ENCODE assay signal across 9 cellular contexts in the genomic region with DNA sequence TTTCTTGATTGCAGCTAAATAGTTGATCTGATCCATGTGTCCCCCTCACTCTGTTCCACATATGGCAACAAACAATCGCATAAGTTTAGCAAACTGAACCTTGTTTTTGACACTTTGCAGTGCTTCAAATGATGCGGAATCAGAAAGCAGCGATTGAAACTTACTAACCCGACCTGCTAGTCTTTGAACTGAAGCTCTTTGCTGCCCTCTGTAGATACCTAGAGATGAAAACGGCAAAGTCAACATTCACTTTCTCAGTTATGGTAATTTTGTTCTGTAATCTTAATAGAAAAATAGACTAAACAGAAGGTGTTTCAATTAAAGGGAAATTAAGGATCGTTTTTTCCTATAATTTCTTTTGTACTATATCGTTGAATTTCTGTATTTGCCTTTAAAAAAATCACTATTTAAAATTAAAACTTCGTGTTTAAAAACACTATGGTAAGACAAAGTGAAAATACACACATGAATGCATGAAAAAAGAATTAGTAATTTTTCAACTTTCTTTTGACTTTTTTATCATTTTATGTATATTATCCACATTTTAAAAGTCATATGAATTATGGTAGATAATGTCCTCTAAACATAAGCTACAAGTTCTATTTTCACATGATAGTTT.
DNase-seq lines count a peak whose midpoint lies in the region; ATAC-seq and TF ChIP-seq lines count a peak whose summit lies in the region.
"Had no signal": no experiment of that assay in that cellular context is flagged by ENCODE, and none has a peak within 500 bp of the region (broad histone marks: within the 10 kb centered on the region; RNA-seq: fewer than 3 reads in every experiment).

No MANE protein-coding gene starts in this region.

- DNase-seq in CD1c-positive myeloid dendritic cell (ENCODE audit: extremely low spot score), result peak; percentile 6
- peak; percentile 40 for DNase-seq in NCI-H2196 (lab: John Stamatoyannopoulos, UW; ENCODE audit: unreplicated experiment)
- DNase-seq in ascending aorta (ENCODE audit: low spot score in 2 of 2), result no peak
- peak; percentile 79 for DNase-seq in inferior parietal cortex (ENCODE audit: extremely low spot score)
- DNase-seq in aorta, result no peak
- DNase-seq in effector memory CD8-positive, alpha-beta T cell, result no peak
- DNase-seq: upper lobe of left lung had no signal

- no peaks in the 10 kb centered on the region for H3K36me3 ChIP-seq in HEK293 (ENCODE audit: control insufficient read depth in 2 of 2, insufficient read depth in 1 of 2, low read length in 2 of 2)
- H3K36me3 ChIP-seq in ascending aorta, result no peaks in the 10 kb centered on the region
- H3K36me3 ChIP-seq in aorta (ENCODE audit: control insufficient read depth in 1 of 2, insufficient read depth in 2 of 2, low read length in 1 of 2), result no peaks in the 10 kb centered on the region
- H3K36me3 ChIP-seq: upper lobe of left lung had no signal

- ATAC-seq in aorta (ENCODE audit: low FRiP score), result peak; percentile 69
- ATAC-seq in GM19324 (IDR thresholded peaks at IDR 0.05; ENCODE audit: low FRiP score, unreplicated experiment), result no peak
- ATAC-seq in effector memory CD8-positive, alpha-beta T cell (replicated peaks), result no peak

- intact Hi-C loops in ascending aorta (cut with DNase I) (loop anchor here (1.0 to 10.0 kb wide), 4 partner anchors 664 to 1232 kb away; no protein-coding TSS in a partner anchor), aorta (cut with DNase I) (loop anchor here (5.0 to 10.0 kb wide), 5 partner anchors 662 to 1155 kb away; no protein-coding TSS in a partner anchor)

- POLR2A ChIA-PET in HEK293 (lab: Yijun Ruan, JAX), result no interaction called here

- no peak overlapping the region for H3K27ac Mint-ChIP-seq in effector memory CD8-positive, alpha-beta T cell

- no peak overlapping the region for H3K4me3 Mint-ChIP-seq in effector memory CD8-positive, alpha-beta T cell

- no peaks in the 10 kb centered on the region for H3K27me3 ChIP-seq in ascending aorta
- no peaks in the 10 kb centered on the region for H3K27me3 ChIP-seq in aorta (ENCODE audit: control insufficient read depth in 1 of 2, insufficient read depth in 2 of 2, low read length in 1 of 2)
- H3K27me3 ChIP-seq: upper lobe of left lung had no signal

- 8 to 9% methylated on average over 8 of the region's 8 CpGs for WGBS in aorta, 2 donors

- CTCF ChIA-PET in HEK293 (lab: Yijun Ruan, JAX), result interaction anchor here (0.7 to 2.5 kb wide), 11 partner anchors 8 to 1043 kb away, joined by 3 to 6 read pairs (median 3); no protein-coding TSS in a partner anchor

- no peaks in the 10 kb centered on the region for H3K9me3 ChIP-seq in HEK293 (ENCODE audit: control insufficient read depth, insufficient read depth, low read depth, low read length)
- no peaks in the 10 kb centered on the region for H3K9me3 ChIP-seq in ascending aorta
- H3K9me3 ChIP-seq in aorta (ENCODE audit: control insufficient read depth, low read length), result no peaks in the 10 kb centered on the region
- H3K9me3 ChIP-seq: upper lobe of left lung had no signal

- no peak overlapping the region for H3K27ac ChIP-seq in HEK293 (ENCODE audit: extremely low read depth, low read depth, low read length)
- no peak overlapping the region for H3K27ac ChIP-seq in ascending aorta
- H3K27ac ChIP-seq in aorta (ENCODE audit: low read depth in 1 of 2, low read length in 2 of 2), result no peak overlapping the region
- H3K27ac ChIP-seq: upper lobe of left lung had no signal

- H3K4me3 ChIP-seq in HEK293 (ENCODE audit: low read depth, low read length), result no peak overlapping the region
- no peak overlapping the region for H3K4me3 ChIP-seq in ascending aorta
- no peak overlapping the region for H3K4me3 ChIP-seq in aorta (ENCODE audit: low read length in 2 of 2)
- H3K4me3 ChIP-seq: upper lobe of left lung had no signal

- H3K36me3 Mint-ChIP-seq in effector memory CD8-positive, alpha-beta T cell (ENCODE audit: insufficient read depth), result no peaks in the 10 kb centered on the region

- peaks cover 10 to 17% of the 10 kb centered on the region in 2 donors for H3K9me3 Mint-ChIP-seq in effector memory CD8-positive, alpha-beta T cell

- H3K4me1 ChIP-seq in HEK293 (ENCODE audit: control insufficient read depth, insufficient read depth, low read length) (no peaks in the 10 kb centered on the region), ascending aorta (no peaks in the 10 kb centered on the region), aorta (ENCODE audit: control insufficient read depth in 1 of 2, insufficient read depth in 2 of 2, low read length in 2 of 2) (no peaks in the 10 kb centered on the region)
- H3K4me1 ChIP-seq: upper lobe of left lung had no signal

- no peaks in the 10 kb centered on the region for H3K4me1 Mint-ChIP-seq in effector memory CD8-positive, alpha-beta T cell (ENCODE audit: low read depth in 2 of 2)

- 0 out of 2 replicates have a peak, but pooled peaks have one; percentile 8 for TF ChIP-seq CTCF in HEK293 (tag by site-specific recombination; IDR thresholded peaks at IDR 0.05)
- TF ChIP-seq CTCF in ascending aorta (IDR thresholded peaks at IDR 0.05), result peak; percentile 39 to 65 (median 51)

- no peaks in the 10 kb centered on the region for H3K27me3 Mint-ChIP-seq in effector memory CD8-positive, alpha-beta T cell

TF ChIP-seq in HEK293, 187 proteins besides CTCF, POLR2A, EP300 and RAD21:
- no peak for TF ChIP-seq ZNF791 (tag by site-specific recombination; IDR thresholded peaks at IDR 0.05)
- TF ChIP-seq ZNF654 (tag by site-specific recombination; IDR thresholded peaks at IDR 0.05; ENCODE audit: low read depth), result peak; percentile 52
- TF ChIP-seq ZFP41 (tag by site-specific recombination; IDR thresholded peaks at IDR 0.05; ENCODE audit: borderline replicate concordance), result no peak
- no peak for TF ChIP-seq MZF1 (tag by site-specific recombination; IDR thresholded peaks at IDR 0.05; ENCODE audit: borderline replicate concordance)
- TF ChIP-seq, protein P1, sequence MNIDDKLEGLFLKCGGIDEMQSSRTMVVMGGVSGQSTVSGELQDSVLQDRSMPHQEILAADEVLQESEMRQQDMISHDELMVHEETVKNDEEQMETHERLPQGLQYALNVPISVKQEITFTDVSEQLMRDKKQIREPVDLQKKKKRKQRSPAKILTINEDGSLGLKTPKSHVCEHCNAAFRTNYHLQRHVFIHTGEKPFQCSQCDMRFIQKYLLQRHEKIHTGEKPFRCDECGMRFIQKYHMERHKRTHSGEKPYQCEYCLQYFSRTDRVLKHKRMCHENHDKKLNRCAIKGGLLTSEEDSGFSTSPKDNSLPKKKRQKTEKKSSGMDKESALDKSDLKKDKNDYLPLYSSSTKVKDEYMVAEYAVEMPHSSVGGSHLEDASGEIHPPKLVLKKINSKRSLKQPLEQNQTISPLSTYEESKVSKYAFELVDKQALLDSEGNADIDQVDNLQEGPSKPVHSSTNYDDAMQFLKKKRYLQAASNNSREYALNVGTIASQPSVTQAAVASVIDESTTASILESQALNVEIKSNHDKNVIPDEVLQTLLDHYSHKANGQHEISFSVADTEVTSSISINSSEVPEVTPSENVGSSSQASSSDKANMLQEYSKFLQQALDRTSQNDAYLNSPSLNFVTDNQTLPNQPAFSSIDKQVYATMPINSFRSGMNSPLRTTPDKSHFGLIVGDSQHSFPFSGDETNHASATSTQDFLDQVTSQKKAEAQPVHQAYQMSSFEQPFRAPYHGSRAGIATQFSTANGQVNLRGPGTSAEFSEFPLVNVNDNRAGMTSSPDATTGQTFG (tag by site-specific recombination; IDR thresholded peaks at IDR 0.05; ENCODE audit: borderline replicate concordance), result no peak
- TF ChIP-seq ZNF777 (tag by site-specific recombination; IDR thresholded peaks at IDR 0.05; ENCODE audit: borderline replicate concordance), result no peak

Comparison
In these comparisons a context has a peak if more than half of its experiments do, and no peak if none do; other contexts are left out.
1. DNase-seq: peak in CD1c-positive myeloid dendritic cell (single experiment), NCI-H2196 (single experiment) and inferior parietal cortex (single experiment); none in ascending aorta (0 of 2), aorta (0 of 2) and effector memory CD8-positive, alpha-beta T cell (0 of 3).